Comparison of ENCODE assay signal across 9 cellular contexts in the genomic region with DNA sequence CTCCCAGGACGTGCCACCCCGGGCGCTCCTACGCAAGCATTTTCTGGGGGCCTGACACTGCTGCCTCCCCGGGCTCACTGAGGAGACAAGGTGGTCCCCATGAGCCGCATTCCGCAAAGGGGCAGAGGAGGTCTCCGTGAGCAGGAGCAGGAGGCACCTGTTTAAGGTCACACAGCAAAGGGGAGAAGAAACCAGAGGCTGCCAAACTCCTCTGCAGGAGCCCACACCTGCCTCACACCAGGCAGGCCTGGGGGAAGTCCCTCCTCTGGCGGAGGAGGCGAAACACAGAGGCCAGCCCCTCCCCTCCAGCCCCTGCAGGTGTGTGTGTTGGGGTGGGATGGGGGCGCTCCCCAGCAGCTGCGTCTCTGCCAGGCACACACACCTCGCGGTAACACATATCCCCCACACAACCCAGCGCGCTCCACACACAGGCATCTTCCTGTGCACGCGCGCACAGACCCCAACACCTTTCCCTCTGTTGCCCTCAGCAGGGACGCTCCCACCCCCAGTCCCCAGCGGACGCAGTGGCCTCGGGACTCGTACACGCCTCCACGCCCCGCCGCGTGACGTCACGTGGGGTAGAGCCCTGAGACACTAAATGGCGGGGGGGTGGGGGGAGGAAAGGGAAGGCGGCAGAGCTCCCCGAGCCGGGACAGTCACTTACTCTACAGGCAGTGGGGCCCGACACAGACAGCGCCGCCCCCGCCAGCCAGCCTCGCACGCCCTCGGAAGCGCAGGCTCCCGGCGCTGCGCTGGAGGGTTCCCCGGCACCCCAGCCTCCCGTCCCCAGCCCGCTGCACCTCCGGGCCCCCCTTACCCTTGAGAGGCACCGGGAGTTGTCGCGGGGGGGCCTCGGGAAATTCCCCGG. TPM values are rescaled to one million over a fixed set of nuclear protein-coding genes. Genes with fewer than 3 reads are reported as not detected.
DNase-seq lines count a peak whose midpoint lies in the region; ATAC-seq and TF ChIP-seq lines count a peak whose summit lies in the region.
"Had no signal": no experiment of that assay in that cellular context is flagged by ENCODE, and none has a peak within 500 bp of the region (broad histone marks: within the 10 kb centered on the region; RNA-seq: fewer than 3 reads in every experiment).

No MANE protein-coding gene starts in this region.

- H3K9ac ChIP-seq in HCT116 (ENCODE audit: low read length): peak overlapping the region; percentile 35; the same call in 1 of the 2 replicates

- H3K4me1 Mint-ChIP-seq in activated T-helper 1 cell treated with anti-CD3 and anti-CD28 coated beads, Interleukin-12 subunit alpha, Interleukin-12 subunit beta, Interleukin-2, Interleukin-4 antibody, amounts not matched to agents 30 ng/mL and 10 ng/mL and 1 ng/mL, durations not matched to agents 14 hours and 24 hours and 36 hours (ENCODE audit: low read depth): peaks cover 11% of the 10 kb centered on the region

- no peaks in the 10 kb centered on the region for H3K79me2 ChIP-seq in HCT116 (ENCODE audit: insufficient read depth, low read length)

- POLR2A ChIA-PET in HCT116 (lab: Charles Lee): no interaction called here

- H4K20me1 ChIP-seq in HCT116 (ENCODE audit: insufficient read depth): no peaks in the 10 kb centered on the region

- RAD21 ChIA-PET in HCT116 (lab: Charles Lee; ENCODE audit: low non-redundant PET in 1 of 2, low total read pairs in 2 of 2, uncharacterized antibody in 2 of 2, unreplicated experiment in 2 of 2): interaction anchor here in 1 of 2 experiments (1.0 kb wide), 1 partner anchor 16 kb away, joined by 3 read pairs; no protein-coding TSS in a partner anchor

- H3K27ac Mint-ChIP-seq in activated T-helper 1 cell treated with anti-CD3 and anti-CD28 coated beads, Interleukin-12 subunit alpha, Interleukin-12 subunit beta, Interleukin-2, Interleukin-4 antibody, amounts not matched to agents 30 ng/mL and 10 ng/mL and 1 ng/mL, durations not matched to agents 14 hours and 24 hours and 36 hours: no peak overlapping the region

- H3K27me3 ChIP-seq in HCT116 (ENCODE audit: insufficient read depth, low read length): no peaks in the 10 kb centered on the region

- no peaks in the 10 kb centered on the region for H3K9me3 Mint-ChIP-seq in activated T-helper 1 cell treated with anti-CD3 and anti-CD28 coated beads, Interleukin-12 subunit alpha, Interleukin-12 subunit beta, Interleukin-2, Interleukin-4 antibody, amounts not matched to agents 30 ng/mL and 10 ng/mL and 1 ng/mL, durations not matched to agents 14 hours and 24 hours and 36 hours

- no peak for TF ChIP-seq RAD21 in HCT116 (IDR thresholded peaks at IDR 0.05; ENCODE audit: low read depth)

- H3K4me3 Mint-ChIP-seq in activated T-helper 1 cell treated with anti-CD3 and anti-CD28 coated beads, Interleukin-12 subunit alpha, Interleukin-12 subunit beta, Interleukin-2, Interleukin-4 antibody, amounts not matched to agents 30 ng/mL and 10 ng/mL and 1 ng/mL, durations not matched to agents 14 hours and 24 hours and 36 hours: peak overlapping the region; percentile 61

- H3K4me2 ChIP-seq in HCT116 (ENCODE audit: low read length): peak overlapping the region; percentile 79

- DNase-seq in HCT116 (ENCODE audit: low read depth, low spot score) (no peak), NCI-H2227 (lab: John Stamatoyannopoulos, UW; ENCODE audit: unreplicated experiment) (peak; percentile 79), kidney tubule cell (ENCODE audit: low spot score) (peak; percentile 68), AG20443 (ENCODE audit: low spot score) (no peak), NCI-H1092 (lab: John Stamatoyannopoulos, UW) (no peak)
- DNase-seq in activated T-helper 1 cell treated with anti-CD3 and anti-CD28 coated beads, Interleukin-12 subunit alpha, Interleukin-12 subunit beta, Interleukin-2, Interleukin-4 antibody, amounts not matched to agents 30 ng/mL and 10 ng/mL and 1 ng/mL, durations not matched to agents 14 hours and 24 hours and 36 hours (ENCODE audit: low spot score): peak; percentile 9
- DNase-seq in stimulated activated CD8-positive, alpha-beta memory T cell treated with anti-CD3 and anti-CD28 coated beads, Interleukin-4, amount 100 ng/mL, for 24 hours (ENCODE audit: low read depth): peak; percentile 56

- H3K27ac ChIP-seq in HCT116 (ENCODE audit: low read depth, low read length): no peak overlapping the region; the same call in 1 of the 2 replicates

- no peaks in the 10 kb centered on the region for H3K9me3 ChIP-seq in HCT116 (ENCODE audit: control insufficient read depth in 1 of 2, insufficient read depth in 1 of 2, low read depth in 1 of 2, low read length in 2 of 2)

- peaks cover 77% of the 10 kb centered on the region for H3K27me3 Mint-ChIP-seq in activated T-helper 1 cell treated with anti-CD3 and anti-CD28 coated beads, Interleukin-12 subunit alpha, Interleukin-12 subunit beta, Interleukin-2, Interleukin-4 antibody, amounts not matched to agents 30 ng/mL and 10 ng/mL and 1 ng/mL, durations not matched to agents 14 hours and 24 hours and 36 hours (ENCODE audit: insufficient read depth)

- H3K9me2 ChIP-seq in HCT116 (ENCODE audit: insufficient read depth): no peaks in the 10 kb centered on the region

- peak overlapping the region; percentile 26 for H2AFZ ChIP-seq in HCT116 (ENCODE audit: low read depth, low read length, poor library complexity, severe bottlenecking)

- ATAC-seq in GM18519 (IDR thresholded peaks at IDR 0.05; ENCODE audit: low FRiP score, unreplicated experiment): peak; percentile 54
- peak; percentile 39 for ATAC-seq in HCT116

- peaks cover 19 to 35% of the 10 kb centered on the region in 2 experiments for H3K4me1 ChIP-seq in HCT116 (ENCODE audit: control insufficient read depth in 1 of 2, insufficient read depth in 2 of 2, low read length in 2 of 2)

- CTCF ChIA-PET in HCT116 (lab: Charles Lee): interaction anchor here (15.1 kb wide), 1 partner anchor 15 kb away, joined by 278 read pairs; no protein-coding TSS in a partner anchor

- no peak for TF ChIP-seq CTCF in HCT116 (IDR thresholded peaks at IDR 0.05 in 2 of 3, conservative IDR thresholded peaks at IDR 0.05 in 1 of 3; ENCODE audit: borderline replicate concordance in 1 of 3, insufficient read depth in 1 of 3, low read depth in 2 of 3, low read length in 2 of 3)

- H3K36me3 Mint-ChIP-seq in activated T-helper 1 cell treated with anti-CD3 and anti-CD28 coated beads, Interleukin-12 subunit alpha, Interleukin-12 subunit beta, Interleukin-2, Interleukin-4 antibody, amounts not matched to agents 30 ng/mL and 10 ng/mL and 1 ng/mL, durations not matched to agents 14 hours and 24 hours and 36 hours (ENCODE audit: low read depth): no peaks in the 10 kb centered on the region

- no peaks in the 10 kb centered on the region for H3K36me3 ChIP-seq in HCT116 (ENCODE audit: control insufficient read depth in 1 of 2, insufficient read depth in 2 of 2, low read length in 2 of 2)

- no TSS peak for BruUV-seq in HCT116 (replicated peaks; lab: Mats Ljungman, UMichigan)

- intact Hi-C loops in HCT116 (cut with micrococcal nuclease): loop anchor here (5.0 kb wide), 1 partner anchor 237 kb away; no protein-coding TSS in a partner anchor
- intact Hi-C loops in activated T-helper 1 cell treated with anti-CD3 and anti-CD28 coated beads, Interleukin-12 subunit alpha, Interleukin-12 subunit beta, Interleukin-2, Interleukin-4 antibody, amounts not matched to agents 30 ng/mL and 10 ng/mL and 1 ng/mL, durations not matched to agents 14 hours and 24 hours and 36 hours (cut with micrococcal nuclease): no loop called here

- H3K4me3 ChIP-seq in HCT116 (replicated peaks in 1 of 2; ENCODE audit: low read depth in 1 of 2, low read length in 2 of 2): peak overlapping the region; percentile 28 to 47

- TF ChIP-seq POLR2A in HCT116 (IDR thresholded peaks at IDR 0.05; ENCODE audit: borderline replicate concordance, extremely low read depth, insufficient read depth, insufficient read length): no peak

TF ChIP-seq in HCT116, 20 proteins besides CTCF, POLR2A, EP300 and RAD21 (continues in another document):
- TF ChIP-seq SP1 (IDR thresholded peaks at IDR 0.05; ENCODE audit: low read depth): no peak
- TF ChIP-seq, protein P1, sequence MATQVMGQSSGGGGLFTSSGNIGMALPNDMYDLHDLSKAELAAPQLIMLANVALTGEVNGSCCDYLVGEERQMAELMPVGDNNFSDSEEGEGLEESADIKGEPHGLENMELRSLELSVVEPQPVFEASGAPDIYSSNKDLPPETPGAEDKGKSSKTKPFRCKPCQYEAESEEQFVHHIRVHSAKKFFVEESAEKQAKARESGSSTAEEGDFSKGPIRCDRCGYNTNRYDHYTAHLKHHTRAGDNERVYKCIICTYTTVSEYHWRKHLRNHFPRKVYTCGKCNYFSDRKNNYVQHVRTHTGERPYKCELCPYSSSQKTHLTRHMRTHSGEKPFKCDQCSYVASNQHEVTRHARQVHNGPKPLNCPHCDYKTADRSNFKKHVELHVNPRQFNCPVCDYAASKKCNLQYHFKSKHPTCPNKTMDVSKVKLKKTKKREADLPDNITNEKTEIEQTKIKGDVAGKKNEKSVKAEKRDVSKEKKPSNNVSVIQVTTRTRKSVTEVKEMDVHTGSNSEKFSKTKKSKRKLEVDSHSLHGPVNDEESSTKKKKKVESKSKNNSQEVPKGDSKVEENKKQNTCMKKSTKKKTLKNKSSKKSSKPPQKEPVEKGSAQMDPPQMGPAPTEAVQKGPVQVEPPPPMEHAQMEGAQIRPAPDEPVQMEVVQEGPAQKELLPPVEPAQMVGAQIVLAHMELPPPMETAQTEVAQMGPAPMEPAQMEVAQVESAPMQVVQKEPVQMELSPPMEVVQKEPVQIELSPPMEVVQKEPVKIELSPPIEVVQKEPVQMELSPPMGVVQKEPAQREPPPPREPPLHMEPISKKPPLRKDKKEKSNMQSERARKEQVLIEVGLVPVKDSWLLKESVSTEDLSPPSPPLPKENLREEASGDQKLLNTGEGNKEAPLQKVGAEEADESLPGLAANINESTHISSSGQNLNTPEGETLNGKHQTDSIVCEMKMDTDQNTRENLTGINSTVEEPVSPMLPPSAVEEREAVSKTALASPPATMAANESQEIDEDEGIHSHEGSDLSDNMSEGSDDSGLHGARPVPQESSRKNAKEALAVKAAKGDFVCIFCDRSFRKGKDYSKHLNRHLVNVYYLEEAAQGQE (IDR thresholded peaks at IDR 0.05; ENCODE audit: low read depth): no peak
- TF ChIP-seq TCF7L2 (IDR thresholded peaks at IDR 0.05; ENCODE audit: borderline replicate concordance, extremely low read depth, insufficient read depth, insufficient read length): no peak

RNA-seq across cellular contexts. Expression of gene WNT10A, which starts 0.5 kb away (rescaled TPM):
- total RNA-seq in HCT116 (2021; ENCODE audit: unreplicated experiment): 1.5 TPM
- 0.66 and 1.0 TPM in 2 replicates for polyA plus RNA-seq in HCT116 (2012)
- 0.10 and 0.18 TPM in 2 replicates for total RNA-seq in activated T-helper 1 cell treated with anti-CD3 and anti-CD28 coated beads, Interleukin-12 subunit alpha, Interleukin-12 subunit beta, Interleukin-2, Interleukin-4 antibody, amounts not matched to agents 30 ng/mL and 10 ng/mL and 1 ng/mL, durations not matched to agents 14 hours and 24 hours and 36 hours

RNA-seq across cellular contexts. Expression of gene WNT6, which starts 20.5 kb away (rescaled TPM):
- total RNA-seq in HCT116 (2021; ENCODE audit: unreplicated experiment): 1.4 TPM
- polyA plus RNA-seq in HCT116 (2012): 2.2 and 2.4 TPM in 2 replicates
- total RNA-seq in activated T-helper 1 cell treated with anti-CD3 and anti-CD28 coated beads, Interleukin-12 subunit alpha, Interleukin-12 subunit beta, Interleukin-2, Interleukin-4 antibody, amounts not matched to agents 30 ng/mL and 10 ng/mL and 1 ng/mL, durations not matched to agents 14 hours and 24 hours and 36 hours: not detected in 2 replicates

RNA-seq across cellular contexts. Expression of gene PRKAG3, which starts 48.5 kb away (rescaled TPM):
- total RNA-seq in HCT116 (2021; ENCODE audit: unreplicated experiment): not detected
- not detected in 2 replicates for polyA plus RNA-seq in HCT116 (2012)
- not detected in 2 replicates for total RNA-seq in activated T-helper 1 cell treated with anti-CD3 and anti-CD28 coated beads, Interleukin-12 subunit alpha, Interleukin-12 subunit beta, Interleukin-2, Interleukin-4 antibody, amounts not matched to agents 30 ng/mL and 10 ng/mL and 1 ng/mL, durations not matched to agents 14 hours and 24 hours and 36 hours
- total RNA-seq: astrocyte had no signal

Comparison
In these comparisons a context has a peak if more than half of its experiments do, and no peak if none do; other contexts are left out.
1. DNase-seq: peak in NCI-H2227 (single experiment), activated T-helper 1 cell treated with anti-CD3 and anti-CD28 coated beads, Interleukin-12 subunit alpha, Interleukin-12 subunit beta, Interleukin-2, Interleukin-4 antibody, amounts not matched to agents 30 ng/mL and 10 ng/mL and 1 ng/mL, durations not matched to agents 14 hours and 24 hours and 36 hours (single experiment), kidney tubule cell (single experiment) and stimulated activated CD8-positive, alpha-beta memory T cell treated with anti-CD3 and anti-CD28 coated beads, Interleukin-4, amount 100 ng/mL, for 24 hours (single experiment); none in HCT116 (single experiment), AG20443 (single experiment) and NCI-H1092 (single experiment).